Comparison of ENCODE assay signal across 19 cellular contexts in the genomic region with DNA sequence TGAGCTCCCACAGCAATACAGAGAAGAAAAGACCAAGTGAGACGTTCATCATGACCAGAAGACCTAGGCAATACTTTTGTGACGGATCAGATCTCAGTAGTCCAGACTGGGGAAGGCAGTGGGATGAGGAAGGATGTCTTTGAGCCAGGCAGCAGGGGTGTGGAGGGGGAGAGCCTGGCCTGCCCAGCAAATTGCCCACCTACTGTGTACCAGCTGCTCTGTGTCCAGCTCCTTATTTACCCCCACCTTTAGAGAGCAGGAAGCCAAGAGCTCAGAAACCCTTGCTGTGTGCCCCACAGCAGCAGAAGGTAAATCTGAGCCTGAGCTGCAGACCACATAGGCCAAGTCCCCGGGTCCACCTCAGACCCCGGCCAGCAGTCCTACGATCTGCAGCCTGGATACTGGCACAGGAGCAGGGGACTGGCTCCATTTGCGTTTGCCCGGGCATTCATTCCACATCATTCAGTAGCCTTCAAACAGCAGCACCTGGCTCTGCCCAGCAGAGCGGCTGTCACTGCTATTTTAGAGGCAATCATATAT.
"Had no signal": no experiment of that assay in that cellular context is flagged by ENCODE, and none has a peak within 500 bp of the region (broad histone marks: within the 10 kb centered on the region; RNA-seq: fewer than 3 reads in every experiment).

No MANE protein-coding gene starts in this region.

- H3K27me3 ChIP-seq: ascending aorta, breast epithelium, esophagus muscularis mucosa, right atrium auricular region had no signal

- H3K36me3 ChIP-seq: ascending aorta, breast epithelium, esophagus muscularis mucosa, right atrium auricular region had no signal

- H3K9me3 Mint-ChIP-seq: activated naive CD4-positive, alpha-beta T cell treated with anti-CD3 and anti-CD28 coated beads, Interleukin-2, amount 50 U/mL, for 24 hours; dendritic cell treated with granulocyte-macrophage colony-stimulating factor and Interleukin-4, amounts not matched to agents 40 ng/mL and 50 ng/mL, for 4 days had no signal

- H3K4me1 Mint-ChIP-seq: activated naive CD4-positive, alpha-beta T cell treated with anti-CD3 and anti-CD28 coated beads, Interleukin-2, amount 50 U/mL, for 24 hours; natural killer cell had no signal

- H3K27ac ChIP-seq: ascending aorta, breast epithelium, esophagus muscularis mucosa, right atrium auricular region, VCaP had no signal

- H3K4me3 Mint-ChIP-seq: activated naive CD4-positive, alpha-beta T cell treated with anti-CD3 and anti-CD28 coated beads, Interleukin-2, amount 50 U/mL, for 24 hours; dendritic cell treated with granulocyte-macrophage colony-stimulating factor and Interleukin-4, amounts not matched to agents 40 ng/mL and 50 ng/mL, for 4 days; natural killer cell had no signal

- H3K36me3 Mint-ChIP-seq: activated naive CD4-positive, alpha-beta T cell treated with anti-CD3 and anti-CD28 coated beads, Interleukin-2, amount 50 U/mL, for 24 hours; natural killer cell had no signal

- H3K4me3 ChIP-seq: ascending aorta, breast epithelium, esophagus muscularis mucosa, right atrium auricular region had no signal

- DNase-seq: activated CD4-positive, alpha-beta T cell treated with anti-CD3 and anti-CD28 coated beads for 1 hour; activated gamma-delta T cell; effector CD8-positive, alpha-beta T cell; mesenchymal stem cell; natural killer cell; occipital lobe; stimulated activated CD4-positive, alpha-beta T cell treated with anti-CD3 and anti-CD28 coated beads, Interleukin-12 subunit alpha, Interleukin-12 subunit beta, amount 100 ng/mL, for 4 hours; stimulated activated CD4-positive, alpha-beta T cell treated with anti-CD3 and anti-CD28 coated beads, Interleukin-1b, Interleukin-23, amount 100 ng/mL, for 48 hours; stimulated activated CD8-positive, alpha-beta memory T cell treated with anti-CD3 and anti-CD28 coated beads, Interleukin-4, amount 100 ng/mL, for 48 hours; stimulated activated naive CD4-positive, alpha-beta T cell; T-helper 1 cell; T1000 had no signal

- H3K27ac Mint-ChIP-seq: activated naive CD4-positive, alpha-beta T cell treated with anti-CD3 and anti-CD28 coated beads, Interleukin-2, amount 50 U/mL, for 24 hours; dendritic cell treated with granulocyte-macrophage colony-stimulating factor and Interleukin-4, amounts not matched to agents 40 ng/mL and 50 ng/mL, for 4 days; natural killer cell had no signal

- ATAC-seq: natural killer cell had no signal

- H3K4me1 ChIP-seq: ascending aorta, breast epithelium, esophagus muscularis mucosa, right atrium auricular region had no signal
